1 cellular context compared by ENCODE assay signal in the genomic region with DNA sequence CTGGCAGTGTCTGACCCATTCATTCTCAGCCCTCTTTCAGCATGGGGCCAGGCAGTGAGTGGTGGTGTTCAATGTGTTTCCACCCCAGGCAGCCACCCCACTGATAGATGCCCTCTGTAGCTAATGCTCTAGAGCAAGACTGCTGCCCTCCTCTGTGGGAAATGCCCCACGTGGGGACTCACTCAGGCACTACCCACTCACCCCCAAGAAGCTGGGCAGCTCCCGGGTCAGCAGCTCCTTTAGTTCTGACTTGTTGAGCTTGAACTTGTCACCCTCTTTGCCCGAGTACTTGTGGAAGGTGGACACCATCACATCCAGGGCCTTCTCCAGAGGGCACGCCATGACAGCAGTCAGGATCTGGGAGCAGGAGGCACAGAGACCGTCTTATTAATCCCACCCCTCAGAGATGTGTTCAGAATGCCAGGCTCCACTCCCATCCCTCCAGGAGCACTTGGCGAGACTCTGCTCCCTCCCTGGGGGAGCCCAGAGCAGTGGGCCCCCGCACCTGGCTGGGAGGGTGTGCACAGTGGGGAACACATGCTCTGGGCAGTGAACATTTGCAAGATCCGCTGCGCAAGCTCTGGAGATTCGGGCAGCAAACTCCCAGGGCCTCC.
TF ChIP-seq lines count a peak whose summit lies in the region.

No MANE protein-coding gene starts in this region.

TF ChIP-seq in IMR-90, 13 proteins besides CTCF, POLR2A, EP300 and RAD21 (continued from another document):
- TF ChIP-seq CHD1 (IDR thresholded peaks at IDR 0.05; ENCODE audit: low read depth, low read length) (no peak), CEBPB (IDR thresholded peaks at IDR 0.05; ENCODE audit: low read depth, low read length) (no peak), SMC3 (IDR thresholded peaks at IDR 0.05; ENCODE audit: low read depth, low read length) (no peak), MAFK (IDR thresholded peaks at IDR 0.05; ENCODE audit: low read depth, low read length) (no peak), MXI1 (IDR thresholded peaks at IDR 0.05; ENCODE audit: borderline replicate concordance, low read depth, low read length) (no peak), FOS (IDR thresholded peaks at IDR 0.05; ENCODE audit: low read depth, low read length) (no peak), BHLHE40 (IDR thresholded peaks at IDR 0.05; ENCODE audit: low read depth, low read length) (no peak), NFE2L2 (IDR thresholded peaks at IDR 0.05; ENCODE audit: low read depth, low read length) (no peak), USF2 (IDR thresholded peaks at IDR 0.05; ENCODE audit: low read depth, low read length) (no peak), RFX5 (IDR thresholded peaks at IDR 0.05; ENCODE audit: low read depth, low read length) (no peak)
